ENCODE assay signal across 1 cellular context in genomic region chr6:6684365-6684833, GRCh38.
TF ChIP-seq lines count a peak whose summit lies in the region.

No MANE protein-coding gene starts in this region.

TF ChIP-seq in K562, 482 proteins besides CTCF, POLR2A, EP300 and RAD21 (continued from another document and continues in another):
- TF ChIP-seq ZNF407 (IDR thresholded peaks at IDR 0.05; ENCODE audit: low read depth) (no peak), ZNF347 (CRISPR knock-in tag; IDR thresholded peaks at IDR 0.05; ENCODE audit: low read depth) (no peak), ARHGAP35 (IDR thresholded peaks at IDR 0.05; ENCODE audit: partially characterized antibody) (no peak), KLF13 (tag; IDR thresholded peaks at IDR 0.05; ENCODE audit: borderline replicate concordance, low read depth) (no peak), ZNF592 (IDR thresholded peaks at IDR 0.05) (peak; percentile 60; the same call in 1 of the 2 replicates), SAFB2 (IDR thresholded peaks at IDR 0.05; ENCODE audit: borderline replicate concordance, low read depth, low read length, severe bottlenecking) (no peak), RFX7 (CRISPR knock-in tag; IDR thresholded peaks at IDR 0.05) (no peak), TSHZ1 (CRISPR knock-in tag; IDR thresholded peaks at IDR 0.05) (no peak), MECOM (CRISPR knock-in tag; IDR thresholded peaks at IDR 0.05) (no peak), ZNF354B (CRISPR knock-in tag; IDR thresholded peaks at IDR 0.05) (no peak), CHD2 (IDR thresholded peaks at IDR 0.05; ENCODE audit: low read depth, low read length) (no peak), DEAF1 (CRISPR knock-in tag; IDR thresholded peaks at IDR 0.05) (no peak), SMAD3 (CRISPR knock-in tag; conservative IDR thresholded peaks at IDR 0.05) (0 out of 2 replicates have a peak, but pooled peaks have one; percentile 20), LARP7 (IDR thresholded peaks at IDR 0.05) (no peak), HNRNPUL1 (IDR thresholded peaks at IDR 0.05; ENCODE audit: low read length) (no peak; the same call in 1 of the 2 replicates), ZNF324 (CRISPR knock-in tag; IDR thresholded peaks at IDR 0.05) (no peak), MEF2A (IDR thresholded peaks at IDR 0.05; ENCODE audit: control insufficient read depth, low read depth, low read length) (no peak), HOXB6 (CRISPR knock-in tag; IDR thresholded peaks at IDR 0.05; ENCODE audit: borderline replicate concordance) (no peak), TAF7 (tag; IDR thresholded peaks at IDR 0.05) (no peak), ZNF197 (CRISPR knock-in tag; IDR thresholded peaks at IDR 0.05; ENCODE audit: low read depth) (no peak), PHF8 (IDR thresholded peaks at IDR 0.05; ENCODE audit: borderline replicate concordance, low read length) (no peak), PCBP2 (IDR thresholded peaks at IDR 0.05; ENCODE audit: low read depth, low read length, poor library complexity, severe bottlenecking) (no peak), E2F1 (CRISPR knock-in tag; IDR thresholded peaks at IDR 0.05) (no peak), CREBBP (IDR thresholded peaks at IDR 0.05; ENCODE audit: low read depth, low read length) (no peak), CCAR2 (IDR thresholded peaks at IDR 0.05; ENCODE audit: low read depth, low read length) (no peak), GATA2 (CRISPR knock-in tag; IDR thresholded peaks at IDR 0.05) (peak; percentile 92), KHSRP (IDR thresholded peaks at IDR 0.05) (peak; percentile 42; the same call in 1 of the 2 replicates), ELK1 (CRISPR knock-in tag; IDR thresholded peaks at IDR 0.05) (no peak), SAP30 (IDR thresholded peaks at IDR 0.05; ENCODE audit: borderline replicate concordance, insufficient read depth, low read depth, low read length, poor library complexity, severe bottlenecking) (no peak), ZBTB8A (IDR thresholded peaks at IDR 0.05; ENCODE audit: partially characterized antibody) (no peak), ZNF277 (CRISPR knock-in tag; IDR thresholded peaks at IDR 0.05; ENCODE audit: borderline replicate concordance) (no peak), ZNF586 (CRISPR knock-in tag; conservative IDR thresholded peaks at IDR 0.05) (no peak), EGR1 (conservative IDR thresholded peaks at IDR 0.05) (no peak), ZNF584 (CRISPR knock-in tag; IDR thresholded peaks at IDR 0.05; ENCODE audit: low read depth) (no peak), ZNF224 (CRISPR knock-in tag; IDR thresholded peaks at IDR 0.05) (no peak), SP1 (CRISPR knock-in tag; IDR thresholded peaks at IDR 0.05) (peak; percentile 61; the same call in 1 of the 2 replicates), ZNF217 (CRISPR knock-in tag; IDR thresholded peaks at IDR 0.05) (no peak), ZNF146 (CRISPR knock-in tag; IDR thresholded peaks at IDR 0.05; ENCODE audit: unreplicated experiment) (no peak), PHF20 (IDR thresholded peaks at IDR 0.05; ENCODE audit: partially characterized antibody) (no peak), MTA2 (IDR thresholded peaks at IDR 0.05; ENCODE audit: low read depth) (peak; percentile 91), MTA3 (IDR thresholded peaks at IDR 0.05; ENCODE audit: borderline replicate concordance) (peak; percentile 90), HDAC6 (IDR thresholded peaks at IDR 0.05; ENCODE audit: low read depth, low read length) (no peak)
